12 cellular contexts compared by ENCODE assay signal in the genomic region with DNA sequence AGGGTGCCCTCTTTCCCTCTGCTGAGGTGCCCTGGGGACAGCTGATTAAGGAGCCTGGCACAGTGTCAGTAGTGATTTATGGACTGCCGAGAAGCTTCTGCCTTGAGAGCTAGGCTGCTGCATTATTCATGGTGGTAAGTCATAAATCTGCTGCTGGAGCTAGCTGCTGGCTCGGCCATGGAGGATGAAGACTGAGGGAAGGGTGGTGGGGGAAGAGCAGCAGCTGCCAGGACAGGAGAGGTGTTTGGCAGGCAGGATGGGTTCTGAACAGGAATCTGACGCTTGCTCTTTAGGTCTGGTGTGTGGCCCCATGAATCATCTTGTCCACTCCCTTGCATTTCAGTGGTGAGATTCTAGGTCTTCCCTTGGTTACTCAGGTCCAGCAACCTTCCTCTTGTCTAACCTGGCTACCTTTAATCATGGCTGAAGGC.
DNase-seq lines count a peak whose midpoint lies in the region; ATAC-seq and TF ChIP-seq lines count a peak whose summit lies in the region.
"Had no signal": no experiment of that assay in that cellular context is flagged by ENCODE, and none has a peak within 500 bp of the region (broad histone marks: within the 10 kb centered on the region; RNA-seq: fewer than 3 reads in every experiment).

No MANE protein-coding gene starts in this region.

- peak overlapping the region; percentile 20 for H3K14ac ChIP-seq in trophoblast cell (ENCODE audit: low read length)

- no peak overlapping the region for H3K4ac ChIP-seq in trophoblast cell (ENCODE audit: low read depth, low read length)

- no peak overlapping the region for H3K18ac ChIP-seq in trophoblast cell (ENCODE audit: low read length)

- H4K8ac ChIP-seq in trophoblast cell (ENCODE audit: low read depth, low read length), result no peak overlapping the region

- H3K36me3 ChIP-seq in trophoblast cell (ENCODE audit: control insufficient read depth in 1 of 2, insufficient read depth in 2 of 2, low read length in 2 of 2), result no peaks in the 10 kb centered on the region

- H4K91ac ChIP-seq in trophoblast cell (ENCODE audit: low read depth, low read length), result peak overlapping the region; percentile 27

- ATAC-seq in HG03045 (IDR thresholded peaks at IDR 0.05; ENCODE audit: unreplicated experiment), result no peak

- H3K79me1 ChIP-seq in trophoblast cell (ENCODE audit: low read length), result peaks cover 21% of the 10 kb centered on the region

- TF ChIP-seq CTCF in cardiac fibroblast (IDR thresholded peaks at IDR 0.05; ENCODE audit: low read depth, low read length), result no peak

- H3K27ac ChIP-seq in trophoblast cell (ENCODE audit: low read depth, low read length), result no peak overlapping the region
- H3K27ac ChIP-seq: C4-2B had no signal

- H4K12ac ChIP-seq in trophoblast cell (ENCODE audit: low read depth, low read length), result no peak overlapping the region

- H3K4me2 ChIP-seq in trophoblast cell (ENCODE audit: low read length), result no peak overlapping the region

- H2AK5ac ChIP-seq in trophoblast cell (ENCODE audit: low read length), result peak overlapping the region; percentile 13

- peak overlapping the region; percentile 23 for H2BK120ac ChIP-seq in trophoblast cell (ENCODE audit: insufficient read depth, low read length, poor library complexity)

- H2AFZ ChIP-seq in trophoblast cell (ENCODE audit: insufficient read depth, low read length, poor library complexity), result no peak overlapping the region

- H3K4me1 ChIP-seq in trophoblast cell (ENCODE audit: control insufficient read depth in 1 of 2, insufficient read depth in 2 of 2, low read length in 2 of 2), result peaks cover 47 to 50% of the 10 kb centered on the region in 2 experiments

- DNase-seq in ELF-1 (ENCODE audit: low read depth, low spot score) (peak; percentile 57), NCI-H510A treated with DMSO at 0.1 percent for 48 hours (lab: John Stamatoyannopoulos, UW) (peak; percentile 60), cardiac fibroblast (ENCODE audit: low read depth in 2 of 2) (peak; percentile 14 to 25), trophoblast cell (peak; percentile 64 to 87), nucleus accumbens (lab: John Stamatoyannopoulos, UW) (no peak), NCI-H1930 (lab: John Stamatoyannopoulos, UW) (no peak)
- DNase-seq in activated CD8-positive, alpha-beta memory T cell treated with anti-CD3 and anti-CD28 coated beads, Interleukin-2, amount 50 U/mL, for 48 hours, result no peak
- DNase-seq: activated CD4-positive, alpha-beta T cell treated with anti-CD3 and anti-CD28 coated beads, Interleukin-2, amount 50 U/mL, for 4 hours; stimulated activated CD4-positive, alpha-beta T cell treated with anti-CD3 and anti-CD28 coated beads, Interleukin-4, amount 100 ng/mL, for 1 hour; T-helper 1 cell had no signal

- no peaks in the 10 kb centered on the region for H3K27me3 ChIP-seq in trophoblast cell (ENCODE audit: insufficient read depth, low read length)

- H2BK12ac ChIP-seq in trophoblast cell (ENCODE audit: low read length), result peak overlapping the region; percentile 47

- H3K9me3 ChIP-seq in trophoblast cell (ENCODE audit: insufficient read depth, low read depth, low read length), result peaks cover 2% of the 10 kb centered on the region

- H3K79me2 ChIP-seq in trophoblast cell (ENCODE audit: control insufficient read depth, insufficient read depth, low read length, poor library complexity), result no peaks in the 10 kb centered on the region

- H3K9ac ChIP-seq in trophoblast cell (ENCODE audit: low read length), result no peak overlapping the region

- H3K4me3 ChIP-seq in cardiac fibroblast (replicated peaks in 1 of 2; ENCODE audit: low read depth in 2 of 2, low read length in 2 of 2), result no peak overlapping the region
- no peak overlapping the region for H3K4me3 ChIP-seq in trophoblast cell (ENCODE audit: low read depth, low read length)

- H2BK5ac ChIP-seq in trophoblast cell (ENCODE audit: low read depth, low read length, poor library complexity), result no peak overlapping the region

- H3K23ac ChIP-seq in trophoblast cell (ENCODE audit: low read length), result no peak overlapping the region

- no CpG with 5 or more reads among the region's 3 CpGs for WGBS in trophoblast cell (ENCODE audit: extremely low coverage, insufficient coverage, insufficient read length)

Comparison
In these comparisons a context has a peak if more than half of its experiments do, and no peak if none do; other contexts are left out.
1. DNase-seq: peak in ELF-1 (single experiment), NCI-H510A treated with DMSO at 0.1 percent for 48 hours (single experiment), cardiac fibroblast (2 of 2) and trophoblast cell (2 of 2); none in nucleus accumbens (0 of 56), NCI-H1930 (0 of 2) and activated CD8-positive, alpha-beta memory T cell treated with anti-CD3 and anti-CD28 coated beads, Interleukin-2, amount 50 U/mL, for 48 hours (single experiment).